ENCODE assay signal across 1 cellular context in genomic region chr17:8393470-8394231, GRCh38.
TF ChIP-seq lines count a peak whose summit lies in the region.

No MANE protein-coding gene starts in this region.

TF ChIP-seq in WTC11, 78 proteins besides CTCF, POLR2A, EP300 and RAD21 (continued from another document):
- TF ChIP-seq ARID4B (CRISPR knock-in tag; IDR thresholded peaks at IDR 0.05; ENCODE audit: borderline replicate concordance) (no peak), ZNF232 (CRISPR knock-in tag; IDR thresholded peaks at IDR 0.05) (no peak), ERG (CRISPR knock-in tag; IDR thresholded peaks at IDR 0.05) (no peak), ZBTB21 (CRISPR knock-in tag; IDR thresholded peaks at IDR 0.05; ENCODE audit: borderline replicate concordance) (no peak), ZNF396 (CRISPR knock-in tag; IDR thresholded peaks at IDR 0.05; ENCODE audit: borderline replicate concordance) (no peak), IRF1 (CRISPR knock-in tag; IDR thresholded peaks at IDR 0.05) (no peak), ZMAT4 (CRISPR knock-in tag; IDR thresholded peaks at IDR 0.05) (no peak)
